Comparison of ENCODE assay signal across 10 cellular contexts in genomic region chr4:96352051-96352517, GRCh38.
DNase-seq lines count a peak whose midpoint lies in the region; ATAC-seq and TF ChIP-seq lines count a peak whose summit lies in the region.
"Had no signal": no experiment of that assay in that cellular context is flagged by ENCODE, and none has a peak within 500 bp of the region (broad histone marks: within the 10 kb centered on the region; RNA-seq: fewer than 3 reads in every experiment).

No MANE protein-coding gene starts in this region.

- no peak overlapping the region for H3K27ac ChIP-seq in DOHH2 (ENCODE audit: low read depth, low read length)
- H3K27ac ChIP-seq in WERI-Rb-1, result no peak overlapping the region
- no peak overlapping the region for H3K27ac ChIP-seq in right lobe of liver
- H3K27ac ChIP-seq in tibial nerve, result no peak overlapping the region

- 21% methylated on average over 3 of the region's 3 CpGs for WGBS in right lobe of liver (ENCODE audit: insufficient coverage, low coverage, low lambda C conversion rate, missing lambda C conversion rate)
- 62 to 70% methylated on average over 3 of the region's 3 CpGs for WGBS in tibial nerve, 2 donors

- H3K9me3 ChIP-seq in DOHH2 (ENCODE audit: control insufficient read depth, insufficient read depth, low read length), result no peaks in the 10 kb centered on the region
- no peaks in the 10 kb centered on the region for H3K9me3 ChIP-seq in WERI-Rb-1 (ENCODE audit: severe bottlenecking)
- H3K9me3 ChIP-seq in right lobe of liver, result no peaks in the 10 kb centered on the region
- no peaks in the 10 kb centered on the region for H3K9me3 ChIP-seq in tibial nerve

- H3F3A ChIP-seq in DOHH2 (ENCODE audit: control insufficient read depth, insufficient read depth), result no peaks in the 10 kb centered on the region

- TF ChIP-seq POLR2A in right lobe of liver (IDR thresholded peaks at IDR 0.05) (no peak), tibial nerve (IDR thresholded peaks at IDR 0.05) (no peak)

- intact Hi-C loops in right lobe of liver (cut with DNase I), result no loop called here

- TF ChIP-seq EP300 in tibial nerve (IDR thresholded peaks at IDR 0.05), result no peak

- ATAC-seq in right lobe of liver (no peak), GM21367 (IDR thresholded peaks at IDR 0.05; ENCODE audit: unreplicated experiment) (no peak)

- peak; percentile 28 for DNase-seq in Jurkat, Clone E6-1 (ENCODE audit: low read depth, low spot score)
- DNase-seq in WERI-Rb-1, result peak; percentile 69
- no peak for DNase-seq in right lobe of liver
- DNase-seq in superior temporal gyrus (ENCODE audit: extremely low spot score), result no peak
- no peak for DNase-seq in GOT3 (lab: John Stamatoyannopoulos, UW)
- no peak for DNase-seq in tibial nerve (ENCODE audit: low spot score in 2 of 2)
- DNase-seq: NCI-H1694 treated with DMSO at 0.1 percent for 48 hours; stimulated activated naive CD4-positive, alpha-beta T cell had no signal

- H4K20me1 ChIP-seq in DOHH2 (ENCODE audit: control insufficient read depth, insufficient read depth, low read depth, low read length), result no peaks in the 10 kb centered on the region

- H3K4me1 ChIP-seq in DOHH2 (ENCODE audit: control insufficient read depth, low read length) (no peaks in the 10 kb centered on the region), right lobe of liver (no peaks in the 10 kb centered on the region), tibial nerve (peaks cover 0 to 9% (median 0%) of the 10 kb centered on the region in 4 donors)

- H3K36me3 ChIP-seq in DOHH2 (ENCODE audit: control insufficient read depth, low read length), result no peaks in the 10 kb centered on the region
- H3K36me3 ChIP-seq in WERI-Rb-1, result no peaks in the 10 kb centered on the region
- no peaks in the 10 kb centered on the region for H3K36me3 ChIP-seq in right lobe of liver
- H3K36me3 ChIP-seq in tibial nerve, result no peaks in the 10 kb centered on the region

- H3K4me3 ChIP-seq in DOHH2 (ENCODE audit: low read length) (no peak overlapping the region), WERI-Rb-1 (ENCODE audit: low read depth, low read length) (no peak overlapping the region), right lobe of liver (no peak overlapping the region), tibial nerve (no peak overlapping the region)
- H3K4me3 ChIP-seq in Jurkat, Clone E6-1 (ENCODE audit: low read length), result no peak overlapping the region

- H3K79me2 ChIP-seq in DOHH2 (ENCODE audit: control insufficient read depth, low read length), result no peaks in the 10 kb centered on the region

- no peaks in the 10 kb centered on the region for H3K9me2 ChIP-seq in DOHH2 (replicated peaks; ENCODE audit: control insufficient read depth, low read length)

- H3K4me2 ChIP-seq in DOHH2 (ENCODE audit: low read length), result no peak overlapping the region

- no peaks in the 10 kb centered on the region for H3K27me3 ChIP-seq in DOHH2 (ENCODE audit: control insufficient read depth, low read length)
- H3K27me3 ChIP-seq in WERI-Rb-1 (ENCODE audit: insufficient read depth, low read depth, severe bottlenecking), result no peaks in the 10 kb centered on the region
- no peaks in the 10 kb centered on the region for H3K27me3 ChIP-seq in right lobe of liver
- no peaks in the 10 kb centered on the region for H3K27me3 ChIP-seq in tibial nerve

- TF ChIP-seq CTCF in DOHH2 (IDR thresholded peaks at IDR 0.05; ENCODE audit: low read depth, low read length, poor library complexity, severe bottlenecking) (peak; percentile 46), WERI-Rb-1 (IDR thresholded peaks at IDR 0.05; ENCODE audit: low read depth, low read length) (peak; percentile 16; the same call in 1 of the 2 replicates), right lobe of liver (IDR thresholded peaks at IDR 0.05) (peak in 3 of 4 donors; percentile 13 to 26 (median 22)), tibial nerve (IDR thresholded peaks at IDR 0.05) (no peak)

Comparison
In these comparisons a context has a peak if more than half of its experiments do, and no peak if none do; other contexts are left out.
1. CTCF ChIP-seq: peak in DOHH2 (single experiment), WERI-Rb-1 (single experiment) and right lobe of liver (3 of 4); none in tibial nerve (0 of 5).
2. DNase-seq: peak in Jurkat, Clone E6-1 (single experiment) and WERI-Rb-1 (single experiment); none in right lobe of liver (0 of 3), superior temporal gyrus (single experiment), GOT3 (single experiment) and tibial nerve (0 of 2).